Comparison of ENCODE assay signal across 15 cellular contexts in genomic region chr1:90671736-90672135, GRCh38.
DNase-seq lines count a peak whose midpoint lies in the region; ATAC-seq and FAIRE-seq lines count a peak whose summit lies in the region.
"Had no signal": no experiment of that assay in that cellular context is flagged by ENCODE, and none has a peak within 500 bp of the region (broad histone marks: within the 10 kb centered on the region; RNA-seq: fewer than 3 reads in every experiment).

No MANE protein-coding gene starts in this region.

- DNase-seq in DMS53 (lab: John Stamatoyannopoulos, UW) (peak; percentile 46), NCI-H1694 (lab: John Stamatoyannopoulos, UW) (peak; percentile 94), NCI-H446 treated with DMSO at 0.1 percent for 48 hours (lab: John Stamatoyannopoulos, UW) (peak; percentile 45), SIG-M5 treated with dmso at 0.1 percent for 504 hours (lab: John Stamatoyannopoulos, UW; ENCODE audit: unreplicated experiment) (no peak)
- no peak for DNase-seq in stimulated activated naive CD4-positive, alpha-beta T cell (lab: John Stamatoyannopoulos, UW)
- DNase-seq: CD8-positive, alpha-beta T cell; COR-L47; DMS79 had no signal

- ATAC-seq in GM18502 (IDR thresholded peaks at IDR 0.05; ENCODE audit: poor library complexity, unreplicated experiment), result no peak
- ATAC-seq: A549; CD8-positive, alpha-beta T cell had no signal

- peak; percentile 96 for FAIRE-seq in islet of Langerhans (lab: Jason Lieb, UNC)
- FAIRE-seq: A549, D721Med, G401.6, GM12891, H1 had no signal

Comparison
In these comparisons a context has a peak if more than half of its experiments do, and no peak if none do; other contexts are left out.
1. DNase-seq: peak in DMS53 (single experiment), NCI-H1694 (single experiment) and NCI-H446 treated with DMSO at 0.1 percent for 48 hours (single experiment); none in stimulated activated naive CD4-positive, alpha-beta T cell (0 of 6) and SIG-M5 treated with dmso at 0.1 percent for 504 hours (single experiment).